Comparison of ENCODE assay signal across 1 cellular context in genomic region chr17:7579001-7579838, GRCh38.
TF ChIP-seq lines count a peak whose summit lies in the region.

A gene with protein sequence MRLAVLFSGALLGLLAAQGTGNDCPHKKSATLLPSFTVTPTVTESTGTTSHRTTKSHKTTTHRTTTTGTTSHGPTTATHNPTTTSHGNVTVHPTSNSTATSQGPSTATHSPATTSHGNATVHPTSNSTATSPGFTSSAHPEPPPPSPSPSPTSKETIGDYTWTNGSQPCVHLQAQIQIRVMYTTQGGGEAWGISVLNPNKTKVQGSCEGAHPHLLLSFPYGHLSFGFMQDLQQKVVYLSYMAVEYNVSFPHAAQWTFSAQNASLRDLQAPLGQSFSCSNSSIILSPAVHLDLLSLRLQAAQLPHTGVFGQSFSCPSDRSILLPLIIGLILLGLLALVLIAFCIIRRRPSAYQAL (plus strand): TSS chr17:7579638. CDS start chr17:7579678, 40 bp downstream.

TF ChIP-seq in K562, 482 proteins besides CTCF, POLR2A, EP300 and RAD21 (continued from another document and continues in another):
- TF ChIP-seq NBN (IDR thresholded peaks at IDR 0.05; ENCODE audit: low read depth), result no peak
- TF ChIP-seq, protein P1, sequence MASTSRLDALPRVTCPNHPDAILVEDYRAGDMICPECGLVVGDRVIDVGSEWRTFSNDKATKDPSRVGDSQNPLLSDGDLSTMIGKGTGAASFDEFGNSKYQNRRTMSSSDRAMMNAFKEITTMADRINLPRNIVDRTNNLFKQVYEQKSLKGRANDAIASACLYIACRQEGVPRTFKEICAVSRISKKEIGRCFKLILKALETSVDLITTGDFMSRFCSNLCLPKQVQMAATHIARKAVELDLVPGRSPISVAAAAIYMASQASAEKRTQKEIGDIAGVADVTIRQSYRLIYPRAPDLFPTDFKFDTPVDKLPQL (IDR thresholded peaks at IDR 0.05; ENCODE audit: extremely low read depth, insufficient read length), result no peak
- TF ChIP-seq GATAD2B (IDR thresholded peaks at IDR 0.05; ENCODE audit: borderline replicate concordance), result no peak
- no peak for TF ChIP-seq FUS (optimal IDR thresholded peaks at IDR 0.05; ENCODE audit: low read depth, low read length)
- TF ChIP-seq, protein P2, sequence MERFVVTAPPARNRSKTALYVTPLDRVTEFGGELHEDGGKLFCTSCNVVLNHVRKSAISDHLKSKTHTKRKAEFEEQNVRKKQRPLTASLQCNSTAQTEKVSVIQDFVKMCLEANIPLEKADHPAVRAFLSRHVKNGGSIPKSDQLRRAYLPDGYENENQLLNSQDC (CRISPR knock-in tag; IDR thresholded peaks at IDR 0.05), result no peak
- TF ChIP-seq HDAC1 (IDR thresholded peaks at IDR 0.05), result peak in 1 of 2 experiments; percentile 47; a peak in 1 of 4 replicates
- no peak for TF ChIP-seq MCM3 (IDR thresholded peaks at IDR 0.05)
- TF ChIP-seq ZKSCAN1 (IDR thresholded peaks at IDR 0.05; ENCODE audit: low read depth, low read length), result 0 out of 2 replicates have a peak, but pooled peaks have one; percentile 10
- TF ChIP-seq RBBP5 (IDR thresholded peaks at IDR 0.05; ENCODE audit: borderline replicate concordance, insufficient read depth, low read length, poor library complexity, severe bottlenecking), result peak; percentile 13
- TF ChIP-seq, protein P3, sequence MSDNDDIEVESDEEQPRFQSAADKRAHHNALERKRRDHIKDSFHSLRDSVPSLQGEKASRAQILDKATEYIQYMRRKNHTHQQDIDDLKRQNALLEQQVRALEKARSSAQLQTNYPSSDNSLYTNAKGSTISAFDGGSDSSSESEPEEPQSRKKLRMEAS (CRISPR knock-in tag; IDR thresholded peaks at IDR 0.05), result no peak; the same call in none of the 2 replicates
- no peak for TF ChIP-seq HMG20A (CRISPR knock-in tag; conservative IDR thresholded peaks at IDR 0.05)
- TF ChIP-seq ZNF197 (CRISPR knock-in tag; IDR thresholded peaks at IDR 0.05; ENCODE audit: low read depth), result 0 out of 2 replicates have a peak, but pooled peaks have one; percentile 49
- TF ChIP-seq WHSC1 (IDR thresholded peaks at IDR 0.05; ENCODE audit: low read length), result no peak
- TF ChIP-seq, protein P4, sequence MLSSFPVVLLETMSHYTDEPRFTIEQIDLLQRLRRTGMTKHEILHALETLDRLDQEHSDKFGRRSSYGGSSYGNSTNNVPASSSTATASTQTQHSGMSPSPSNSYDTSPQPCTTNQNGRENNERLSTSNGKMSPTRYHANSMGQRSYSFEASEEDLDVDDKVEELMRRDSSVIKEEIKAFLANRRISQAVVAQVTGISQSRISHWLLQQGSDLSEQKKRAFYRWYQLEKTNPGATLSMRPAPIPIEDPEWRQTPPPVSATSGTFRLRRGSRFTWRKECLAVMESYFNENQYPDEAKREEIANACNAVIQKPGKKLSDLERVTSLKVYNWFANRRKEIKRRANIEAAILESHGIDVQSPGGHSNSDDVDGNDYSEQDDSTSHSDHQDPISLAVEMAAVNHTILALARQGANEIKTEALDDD (IDR thresholded peaks at IDR 0.05), result peak; percentile 78
- TF ChIP-seq MTA1 (IDR thresholded peaks at IDR 0.05; ENCODE audit: borderline replicate concordance), result no peak
- peak; percentile 89 for TF ChIP-seq EWSR1 (IDR thresholded peaks at IDR 0.05; ENCODE audit: borderline replicate concordance, low read depth, partially characterized antibody)
- no peak for TF ChIP-seq NFRKB (IDR thresholded peaks at IDR 0.05; ENCODE audit: low read depth)
- TF ChIP-seq TAF7 (tag; IDR thresholded peaks at IDR 0.05), result no peak
- TF ChIP-seq, protein P5, sequence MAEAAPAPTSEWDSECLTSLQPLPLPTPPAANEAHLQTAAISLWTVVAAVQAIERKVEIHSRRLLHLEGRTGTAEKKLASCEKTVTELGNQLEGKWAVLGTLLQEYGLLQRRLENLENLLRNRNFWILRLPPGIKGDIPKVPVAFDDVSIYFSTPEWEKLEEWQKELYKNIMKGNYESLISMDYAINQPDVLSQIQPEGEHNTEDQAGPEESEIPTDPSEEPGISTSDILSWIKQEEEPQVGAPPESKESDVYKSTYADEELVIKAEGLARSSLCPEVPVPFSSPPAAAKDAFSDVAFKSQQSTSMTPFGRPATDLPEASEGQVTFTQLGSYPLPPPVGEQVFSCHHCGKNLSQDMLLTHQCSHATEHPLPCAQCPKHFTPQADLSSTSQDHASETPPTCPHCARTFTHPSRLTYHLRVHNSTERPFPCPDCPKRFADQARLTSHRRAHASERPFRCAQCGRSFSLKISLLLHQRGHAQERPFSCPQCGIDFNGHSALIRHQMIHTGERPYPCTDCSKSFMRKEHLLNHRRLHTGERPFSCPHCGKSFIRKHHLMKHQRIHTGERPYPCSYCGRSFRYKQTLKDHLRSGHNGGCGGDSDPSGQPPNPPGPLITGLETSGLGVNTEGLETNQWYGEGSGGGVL (CRISPR knock-in tag; IDR thresholded peaks at IDR 0.05), result no peak
- TF ChIP-seq ZNF583 (CRISPR knock-in tag; IDR thresholded peaks at IDR 0.05), result no peak
- TF ChIP-seq BCOR (IDR thresholded peaks at IDR 0.05), result no peak
- no peak for TF ChIP-seq HMGN3 (IDR thresholded peaks at IDR 0.05; ENCODE audit: borderline replicate concordance, extremely low read depth, insufficient read length, low read depth, low read length)
- TF ChIP-seq, protein P6, sequence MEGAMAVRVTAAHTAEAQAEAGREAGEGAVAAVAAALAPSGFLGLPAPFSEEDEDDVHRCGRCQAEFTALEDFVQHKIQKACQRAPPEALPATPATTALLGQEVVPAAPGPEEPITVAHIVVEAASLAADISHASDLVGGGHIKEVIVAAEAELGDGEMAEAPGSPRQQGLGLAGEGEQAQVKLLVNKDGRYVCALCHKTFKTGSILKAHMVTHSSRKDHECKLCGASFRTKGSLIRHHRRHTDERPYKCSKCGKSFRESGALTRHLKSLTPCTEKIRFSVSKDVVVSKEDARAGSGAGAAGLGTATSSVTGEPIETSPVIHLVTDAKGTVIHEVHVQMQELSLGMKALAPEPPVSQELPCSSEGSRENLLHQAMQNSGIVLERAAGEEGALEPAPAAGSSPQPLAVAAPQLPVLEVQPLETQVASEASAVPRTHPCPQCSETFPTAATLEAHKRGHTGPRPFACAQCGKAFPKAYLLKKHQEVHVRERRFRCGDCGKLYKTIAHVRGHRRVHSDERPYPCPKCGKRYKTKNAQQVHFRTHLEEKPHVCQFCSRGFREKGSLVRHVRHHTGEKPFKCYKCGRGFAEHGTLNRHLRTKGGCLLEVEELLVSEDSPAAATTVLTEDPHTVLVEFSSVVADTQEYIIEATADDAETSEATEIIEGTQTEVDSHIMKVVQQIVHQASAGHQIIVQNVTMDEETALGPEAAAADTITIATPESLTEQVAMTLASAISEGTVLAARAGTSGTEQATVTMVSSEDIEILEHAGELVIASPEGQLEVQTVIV (CRISPR knock-in tag; IDR thresholded peaks at IDR 0.05; ENCODE audit: borderline replicate concordance), result no peak
- TF ChIP-seq BRD9 (IDR thresholded peaks at IDR 0.05; ENCODE audit: low read depth, partially characterized antibody), result no peak
- TF ChIP-seq BCL6 (CRISPR knock-in tag; IDR thresholded peaks at IDR 0.05), result no peak
- TF ChIP-seq, protein P7, sequence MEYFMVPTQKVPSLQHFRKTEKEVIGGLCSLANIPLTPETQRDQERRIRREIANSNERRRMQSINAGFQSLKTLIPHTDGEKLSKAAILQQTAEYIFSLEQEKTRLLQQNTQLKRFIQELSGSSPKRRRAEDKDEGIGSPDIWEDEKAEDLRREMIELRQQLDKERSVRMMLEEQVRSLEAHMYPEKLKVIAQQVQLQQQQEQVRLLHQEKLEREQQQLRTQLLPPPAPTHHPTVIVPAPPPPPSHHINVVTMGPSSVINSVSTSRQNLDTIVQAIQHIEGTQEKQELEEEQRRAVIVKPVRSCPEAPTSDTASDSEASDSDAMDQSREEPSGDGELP (CRISPR knock-in tag; IDR thresholded peaks at IDR 0.05; ENCODE audit: borderline replicate concordance), result peak; percentile 82
- no peak for TF ChIP-seq ETV6 (IDR thresholded peaks at IDR 0.05; ENCODE audit: borderline replicate concordance in 1 of 2, low read depth in 2 of 2, low read length in 1 of 2)
- 0 out of 2 replicates have a peak, but pooled peaks have one; percentile 42 for TF ChIP-seq ETV6 (CRISPR knock-in tag; IDR thresholded peaks at IDR 0.05; ENCODE audit: borderline replicate concordance)
- TF ChIP-seq TOE1 (IDR thresholded peaks at IDR 0.05; ENCODE audit: borderline replicate concordance), result no peak; the same call in 1 of the 2 replicates
- no peak for TF ChIP-seq TOE1 (CRISPR knock-in tag; IDR thresholded peaks at IDR 0.05; ENCODE audit: borderline replicate concordance, low read depth)
- peak; percentile 23; the same call in 1 of the 2 replicates for TF ChIP-seq ATF7 (IDR thresholded peaks at IDR 0.05)
- TF ChIP-seq REST (CRISPR knock-in tag; IDR thresholded peaks at IDR 0.05; ENCODE audit: low read depth), result no peak
- TF ChIP-seq ZBTB1 (CRISPR knock-in tag; IDR thresholded peaks at IDR 0.05; ENCODE audit: borderline replicate concordance, low read depth), result no peak
- no peak for TF ChIP-seq CBX5 (IDR thresholded peaks at IDR 0.05; ENCODE audit: borderline replicate concordance, low read depth)
- TF ChIP-seq, protein P8, sequence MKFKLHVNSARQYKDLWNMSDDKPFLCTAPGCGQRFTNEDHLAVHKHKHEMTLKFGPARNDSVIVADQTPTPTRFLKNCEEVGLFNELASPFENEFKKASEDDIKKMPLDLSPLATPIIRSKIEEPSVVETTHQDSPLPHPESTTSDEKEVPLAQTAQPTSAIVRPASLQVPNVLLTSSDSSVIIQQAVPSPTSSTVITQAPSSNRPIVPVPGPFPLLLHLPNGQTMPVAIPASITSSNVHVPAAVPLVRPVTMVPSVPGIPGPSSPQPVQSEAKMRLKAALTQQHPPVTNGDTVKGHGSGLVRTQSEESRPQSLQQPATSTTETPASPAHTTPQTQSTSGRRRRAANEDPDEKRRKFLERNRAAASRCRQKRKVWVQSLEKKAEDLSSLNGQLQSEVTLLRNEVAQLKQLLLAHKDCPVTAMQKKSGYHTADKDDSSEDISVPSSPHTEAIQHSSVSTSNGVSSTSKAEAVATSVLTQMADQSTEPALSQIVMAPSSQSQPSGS (CRISPR knock-in tag; IDR thresholded peaks at IDR 0.05), result no peak
- TF ChIP-seq ETS1 (conservative IDR thresholded peaks at IDR 0.05; ENCODE audit: control insufficient read depth, low read depth, low read length), result 0 out of 2 replicates have a peak, but pooled peaks have one; percentile 46
- no peak for TF ChIP-seq GATA2 (CRISPR knock-in tag; IDR thresholded peaks at IDR 0.05)
- TF ChIP-seq NCOA1 (IDR thresholded peaks at IDR 0.05; ENCODE audit: low read depth), result no peak
- TF ChIP-seq, protein P9, sequence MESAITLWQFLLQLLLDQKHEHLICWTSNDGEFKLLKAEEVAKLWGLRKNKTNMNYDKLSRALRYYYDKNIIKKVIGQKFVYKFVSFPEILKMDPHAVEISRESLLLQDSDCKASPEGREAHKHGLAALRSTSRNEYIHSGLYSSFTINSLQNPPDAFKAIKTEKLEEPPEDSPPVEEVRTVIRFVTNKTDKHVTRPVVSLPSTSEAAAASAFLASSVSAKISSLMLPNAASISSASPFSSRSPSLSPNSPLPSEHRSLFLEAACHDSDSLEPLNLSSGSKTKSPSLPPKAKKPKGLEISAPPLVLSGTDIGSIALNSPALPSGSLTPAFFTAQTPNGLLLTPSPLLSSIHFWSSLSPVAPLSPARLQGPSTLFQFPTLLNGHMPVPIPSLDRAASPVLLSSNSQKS (CRISPR knock-in tag; IDR thresholded peaks at IDR 0.05), result no peak
- peak; percentile 60 for TF ChIP-seq FOSL1 (tag; conservative IDR thresholded peaks at IDR 0.05)
- TF ChIP-seq ESRRA (IDR thresholded peaks at IDR 0.05; ENCODE audit: borderline replicate concordance, low read depth), result no peak
- TF ChIP-seq ZNF3 (CRISPR knock-in tag; IDR thresholded peaks at IDR 0.05), result no peak
- TF ChIP-seq SIX5 (IDR thresholded peaks at IDR 0.05; ENCODE audit: borderline replicate concordance in 1 of 2, insufficient read depth in 1 of 2, low read depth in 1 of 2, low read length in 2 of 2), result no peak
- TF ChIP-seq HDGF (IDR thresholded peaks at IDR 0.05), result no peak
- TF ChIP-seq, protein P10, sequence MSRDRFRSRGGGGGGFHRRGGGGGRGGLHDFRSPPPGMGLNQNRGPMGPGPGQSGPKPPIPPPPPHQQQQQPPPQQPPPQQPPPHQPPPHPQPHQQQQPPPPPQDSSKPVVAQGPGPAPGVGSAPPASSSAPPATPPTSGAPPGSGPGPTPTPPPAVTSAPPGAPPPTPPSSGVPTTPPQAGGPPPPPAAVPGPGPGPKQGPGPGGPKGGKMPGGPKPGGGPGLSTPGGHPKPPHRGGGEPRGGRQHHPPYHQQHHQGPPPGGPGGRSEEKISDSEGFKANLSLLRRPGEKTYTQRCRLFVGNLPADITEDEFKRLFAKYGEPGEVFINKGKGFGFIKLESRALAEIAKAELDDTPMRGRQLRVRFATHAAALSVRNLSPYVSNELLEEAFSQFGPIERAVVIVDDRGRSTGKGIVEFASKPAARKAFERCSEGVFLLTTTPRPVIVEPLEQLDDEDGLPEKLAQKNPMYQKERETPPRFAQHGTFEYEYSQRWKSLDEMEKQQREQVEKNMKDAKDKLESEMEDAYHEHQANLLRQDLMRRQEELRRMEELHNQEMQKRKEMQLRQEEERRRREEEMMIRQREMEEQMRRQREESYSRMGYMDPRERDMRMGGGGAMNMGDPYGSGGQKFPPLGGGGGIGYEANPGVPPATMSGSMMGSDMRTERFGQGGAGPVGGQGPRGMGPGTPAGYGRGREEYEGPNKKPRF (IDR thresholded peaks at IDR 0.05; ENCODE audit: low read depth, low read length), result no peak
